Comparison of ENCODE assay signal across 8 cellular contexts in genomic region chr3:188947401-188947982, GRCh38.
DNase-seq lines count a peak whose midpoint lies in the region; ATAC-seq and TF ChIP-seq lines count a peak whose summit lies in the region.

No MANE protein-coding gene starts in this region.

- DNase-seq in DMS114 treated with DMSO at 0.1 percent for 48 hours (lab: John Stamatoyannopoulos, UW; ENCODE audit: unreplicated experiment) (peak; percentile 38), NCI-H1048 (lab: John Stamatoyannopoulos, UW) (peak; percentile 72), SK-MEL-5 (ENCODE audit: low read depth, low spot score) (peak; percentile 68), esophagus squamous epithelium (lab: John Stamatoyannopoulos, UW) (no peak), middle frontal gyrus (ENCODE audit: extremely low spot score, low spot score) (peak; percentile 47), tibial nerve (ENCODE audit: low spot score in 2 of 2) (peak; percentile 74)
- DNase-seq in activated effector memory CD4-positive, alpha-beta T cell treated with Interleukin-2 at 50 U/mL for 16 hours = no peak

- no peaks in the 10 kb centered on the region for H3K36me3 ChIP-seq in esophagus squamous epithelium
- no peaks in the 10 kb centered on the region for H3K36me3 ChIP-seq in tibial nerve

- no peak for ATAC-seq in GM21381 (IDR thresholded peaks at IDR 0.05; ENCODE audit: unreplicated experiment)

- H3K27me3 ChIP-seq in esophagus squamous epithelium (no peaks in the 10 kb centered on the region), tibial nerve (no peaks in the 10 kb centered on the region)

- intact Hi-C loops in esophagus squamous epithelium (cut with DNase I) = no loop called here

- WGBS in esophagus squamous epithelium, 2 donors = 2 to 23% methylated on average over 14 to 20 of the region's 33 CpGs
- 4% methylated on average over 27 to 33 of the region's 33 CpGs for WGBS in tibial nerve, 2 donors

- peak in 2 of 4 donors; percentile 35 to 68 for TF ChIP-seq POLR2A in esophagus squamous epithelium (IDR thresholded peaks at IDR 0.05)
- peak; percentile 63 to 82 for TF ChIP-seq POLR2A in tibial nerve (IDR thresholded peaks at IDR 0.05)

- H3K27ac ChIP-seq in esophagus squamous epithelium (peak overlapping the region; percentile 90 to 98 (median 96)), tibial nerve (peak overlapping the region; percentile 75 to 99 (median 95))

- peaks cover 50 to 97% (median 68%) of the 10 kb centered on the region in 3 donors for H3K4me1 ChIP-seq in esophagus squamous epithelium
- peaks cover 0 to 76% (median 39%) of the 10 kb centered on the region in 4 donors for H3K4me1 ChIP-seq in tibial nerve

- TF ChIP-seq CTCF in esophagus squamous epithelium (IDR thresholded peaks at IDR 0.05) = peak in 5 of 6 experiments; percentile 25 to 54 (median 39)
- peak in 4 of 5 experiments; percentile 32 to 82 (median 60) for TF ChIP-seq CTCF in tibial nerve (IDR thresholded peaks at IDR 0.05)

- in situ Hi-C loops in SK-MEL-5 (cut with HindIII; ENCODE audit: low pct_unique_long_range_greater_than_20kb, low sequenced_read_pairs) = no loop called here

- peak in 1 of 2 donors; percentile 83 for TF ChIP-seq EP300 in tibial nerve (IDR thresholded peaks at IDR 0.05)

- H3K4me3 ChIP-seq in esophagus squamous epithelium (peak overlapping the region; percentile 33 to 65 (median 46)), tibial nerve (peak overlapping the region; percentile 35 to 52 (median 44))

- H3K9me3 ChIP-seq in esophagus squamous epithelium (no peaks in the 10 kb centered on the region), tibial nerve (no peaks in the 10 kb centered on the region)

Comparison
In these comparisons a context has a peak if more than half of its experiments do, and no peak if none do; other contexts are left out.
1. DNase-seq: peak in DMS114 treated with DMSO at 0.1 percent for 48 hours (single experiment), NCI-H1048 (single experiment), SK-MEL-5 (single experiment), middle frontal gyrus (single experiment) and tibial nerve (2 of 2); none in esophagus squamous epithelium (single experiment) and activated effector memory CD4-positive, alpha-beta T cell treated with Interleukin-2 at 50 U/mL for 16 hours (single experiment).